Comparison of ENCODE assay signal across 1 cellular context in genomic region chr16:85984947-85985451, GRCh38.
TF ChIP-seq lines count a peak whose summit lies in the region.

No MANE protein-coding gene starts in this region.

TF ChIP-seq in HepG2, 621 proteins besides CTCF, POLR2A, EP300 and RAD21 (continued from another document):
- TF ChIP-seq LRRFIP1 (CRISPR knock-in tag; conservative IDR thresholded peaks at IDR 0.05) = no peak
